In genomic region chr7:99270702-99271101, GRCh38 we compare ENCODE assay signal across 30 cellular contexts. TPM values are rescaled to one million over a fixed set of nuclear protein-coding genes. Genes with fewer than 3 reads are reported as not detected.
DNase-seq lines count a peak whose midpoint lies in the region; ATAC-seq, FAIRE-seq and TF ChIP-seq lines count a peak whose summit lies in the region.
"Had no signal": no experiment of that assay in that cellular context is flagged by ENCODE, and none has a peak within 500 bp of the region (broad histone marks: within the 10 kb centered on the region; RNA-seq: fewer than 3 reads in every experiment).

No MANE protein-coding gene starts in this region.

- no peak overlapping the region for H3K4me2 ChIP-seq in K562 (ENCODE audit: insufficient read depth, low read length)

- POLR2A ChIA-PET in K562 (lab: Yijun Ruan, JAX), result interaction anchor here (0.6 kb wide), 1 partner anchor 40 kb away, joined by 4 read pairs; no protein-coding TSS in a partner anchor

- H3K4me1 ChIP-seq in K562 (replicated peaks in 1 of 2; ENCODE audit: control insufficient read depth in 2 of 2, insufficient read depth in 2 of 2, low read length in 2 of 2), result peaks cover 4 to 8% of the 10 kb centered on the region in 2 experiments; a peak in 3 of 5 replicates
- no peaks in the 10 kb centered on the region for H3K4me1 ChIP-seq in small intestine (ENCODE audit: control insufficient read depth in 2 of 2, insufficient read depth in 1 of 2, low read depth in 1 of 2, low read length in 1 of 2)
- H3K4me1 ChIP-seq: esophagus muscularis mucosa, gastroesophageal sphincter, Peyer's patch had no signal

- H3K9me3 ChIP-seq in K562 (replicated peaks; ENCODE audit: control insufficient read depth, insufficient read depth, low read depth, low read length) (no peaks in the 10 kb centered on the region), small intestine (ENCODE audit: control insufficient read depth, low read depth) (no peaks in the 10 kb centered on the region)
- H3K9me3 ChIP-seq: gastroesophageal sphincter, Peyer's patch, SJSA1, tibial nerve had no signal

- peak; percentile 16 to 41; a peak in 2 of 4 replicates for TF ChIP-seq RAD21 in K562 (CRISPR knock-in tag; conservative IDR thresholded peaks at IDR 0.05 in 1 of 2, IDR thresholded peaks at IDR 0.05 in 1 of 2)

- in situ Hi-C loops in K562 (cut with MboI), result no loop called here

- H3K36me3 ChIP-seq in K562 (ENCODE audit: control insufficient read depth, insufficient read depth, low read length) (no peaks in the 10 kb centered on the region), kidney epithelial cell (ENCODE audit: control insufficient read depth, insufficient read depth, low read length) (no peaks in the 10 kb centered on the region), small intestine (ENCODE audit: control insufficient read depth in 2 of 2, insufficient read depth in 2 of 2, low read length in 2 of 2) (no peaks in the 10 kb centered on the region)
- H3K36me3 ChIP-seq: esophagus muscularis mucosa, gastroesophageal sphincter, Peyer's patch, SJSA1, tibial nerve had no signal

- H4K20me1 ChIP-seq in K562 (replicated peaks; ENCODE audit: control insufficient read depth, insufficient read depth, low read length), result no peaks in the 10 kb centered on the region; the same call in 1 of the 2 replicates

- 3% methylated on average over 16 of the region's 16 CpGs for WGBS in K562 (ENCODE audit: insufficient coverage, low coverage, missing lambda C conversion rate)
- 37 to 64% (median 50%) methylated on average over 16 of the region's 16 CpGs for WGBS in small intestine, 3 donors

- BruUV-seq in K562 (replicated peaks; lab: Mats Ljungman, UMichigan), result no TSS peak

- no peaks in the 10 kb centered on the region for H3K79me2 ChIP-seq in K562 (ENCODE audit: control insufficient read depth, insufficient read depth, low read length)

- DNase-seq in NCI-H748 (lab: John Stamatoyannopoulos, UW; ENCODE audit: unreplicated experiment) (peak; percentile 42), NCI-H748 treated with DMSO at 0.1 percent for 48 hours (lab: John Stamatoyannopoulos, UW) (no peak), K562 (ENCODE audit: extremely low read depth in 1 of 4, low spot score in 3 of 4) (peak in 1 of 4 experiments; percentile 43), kidney epithelial cell (ENCODE audit: low read depth) (no peak), small intestine (peak; percentile 29), NCI-H187 (lab: John Stamatoyannopoulos, UW) (no peak)
- DNase-seq: activated CD8-positive, alpha-beta memory T cell treated with anti-CD3 and anti-CD28 coated beads for 24 hours; activated naive CD4-positive, alpha-beta T cell treated with anti-CD3 and anti-CD28 coated beads, Interleukin-2, amount 50 U/mL, for 16 hours; activated T-cell treated with anti-CD3 and anti-CD28 coated beads, Interleukin-2, amount 50 U/mL, for 72 hours; aorta; CD8-positive, alpha-beta memory T cell; effector CD8-positive, alpha-beta T cell; GOT3; hypothalamus; kidney; NCI-H2029; NCI-H446; occipital lobe; stimulated activated CD4-positive, alpha-beta T cell treated with anti-CD3 and anti-CD28 coated beads, Interleukin-4, amount 100 ng/mL, for 4 hours; T-helper 1 cell had no signal

- intact Hi-C loops in K562 (cut with micrococcal nuclease), result loop anchor here (5.0 kb wide), 1 partner anchor 228 kb away; no protein-coding TSS in a partner anchor

- H2AFZ ChIP-seq in K562 (ENCODE audit: low read depth, low read length), result no peak overlapping the region

- H3K27me3 ChIP-seq in K562 (ENCODE audit: control insufficient read depth in 2 of 2, insufficient read depth in 2 of 2, low read length in 2 of 2), result peaks cover 27 to 68% of the 10 kb centered on the region in 2 experiments; a peak in 4 of 5 replicates
- H3K27me3 ChIP-seq in kidney epithelial cell (ENCODE audit: control insufficient read depth, insufficient read depth, low read length), result no peaks in the 10 kb centered on the region
- H3K27me3 ChIP-seq in small intestine (ENCODE audit: control insufficient read depth in 2 of 2, insufficient read depth in 2 of 2, low read length in 2 of 2), result peaks cover 0 to 4% of the 10 kb centered on the region in 2 donors
- H3K27me3 ChIP-seq: Peyer's patch, SJSA1, tibial nerve had no signal

- CTCF ChIA-PET in K562 (lab: Yijun Ruan, JAX; ENCODE audit: low intra/inter-chr PET ratio), result interaction anchor here (0.6 to 1.6 kb wide), 2 partner anchors 10 to 230 kb away, joined by 3 to 6 read pairs; no protein-coding TSS in a partner anchor

- FAIRE-seq in K562 (lab: Jason Lieb, UNC), result peak; percentile 58
- FAIRE-seq in small intestine (lab: Jason Lieb, UNC), result no peak
- FAIRE-seq: kidney, TTC549 had no signal

- peak overlapping the region in 1 of 2 experiments; percentile 69; a peak in 2 of 4 replicates for H3K9ac ChIP-seq in K562 (ENCODE audit: insufficient read depth in 1 of 2, low read depth in 2 of 2, low read length in 2 of 2)

- TF ChIP-seq EP300 in K562 (IDR thresholded peaks at IDR 0.05; ENCODE audit: low read length), result no peak

- TF ChIP-seq POLR2A in K562 (conservative IDR thresholded peaks at IDR 0.05), result no peak

- no peaks in the 10 kb centered on the region for H3K9me1 ChIP-seq in K562 (ENCODE audit: control insufficient read depth, insufficient read depth, low read length)

- H3K27ac ChIP-seq in K562 (ENCODE audit: extremely low read depth, low read depth, low read length) (no peak overlapping the region), small intestine (ENCODE audit: low read depth in 1 of 2, low read length in 1 of 2) (no peak overlapping the region)
- H3K27ac ChIP-seq: 22Rv1, esophagus muscularis mucosa, gastroesophageal sphincter, Peyer's patch, SJSA1, tibial nerve had no signal

- no peak overlapping the region for H3K4me3 ChIP-seq in K562
- no peak overlapping the region for H3K4me3 ChIP-seq in kidney epithelial cell (ENCODE audit: low read depth, low read length)
- no peak overlapping the region for H3K4me3 ChIP-seq in small intestine (ENCODE audit: low read depth in 1 of 2, low read length in 2 of 2)
- H3K4me3 ChIP-seq: esophagus muscularis mucosa, gastroesophageal sphincter, Peyer's patch, SJSA1, tibial nerve had no signal

- TF ChIP-seq CTCF in K562 (IDR thresholded peaks at IDR 0.05 in 2 of 3, conservative IDR thresholded peaks at IDR 0.05 in 1 of 3; ENCODE audit: insufficient read depth in 2 of 3, low read depth in 1 of 3, low read length in 3 of 3), result peak; percentile 25 to 56 (median 45); a peak in 3 of 6 replicates
- peak; percentile 1 for TF ChIP-seq CTCF in kidney epithelial cell (IDR thresholded peaks at IDR 0.05; ENCODE audit: insufficient read depth, low read length, poor library complexity, severe bottlenecking)

- ATAC-seq in K562 (peak; percentile 9; the same call in 2 of the 3 replicates), HG03571 (IDR thresholded peaks at IDR 0.05; ENCODE audit: unreplicated experiment) (no peak), HG02981 (IDR thresholded peaks at IDR 0.05; ENCODE audit: unreplicated experiment) (no peak)
- ATAC-seq: activated T-cell treated with anti-CD3 and anti-CD28 coated beads, Interleukin-2, amount 50 U/mL, for 72 hours; gastroesophageal sphincter had no signal

TF ChIP-seq in K562, 482 proteins besides CTCF, POLR2A, EP300 and RAD21 (continues in another document):
- TF ChIP-seq MAFF (IDR thresholded peaks at IDR 0.05; ENCODE audit: low read length), result no peak
- TF ChIP-seq SIN3A (IDR thresholded peaks at IDR 0.05; ENCODE audit: borderline replicate concordance in 2 of 2, control insufficient read depth in 1 of 2, low read depth in 2 of 2, low read length in 2 of 2), result no peak
- TF ChIP-seq GATAD2A (IDR thresholded peaks at IDR 0.05), result no peak
- peak; percentile 35; the same call in 1 of the 2 replicates for TF ChIP-seq CTBP1 (IDR thresholded peaks at IDR 0.05; ENCODE audit: borderline replicate concordance)

RNA-seq across cellular contexts. Expression of gene MYH16, which starts 1.9 kb away (rescaled TPM):
- not detected in 2 replicates for total RNA-seq in K562 (2011; cell fraction: chromatin; rRNA removed; ENCODE audit: low replicate concordance)
- not detected in 2 replicates for total RNA-seq in K562 (2011; cell fraction: nucleolus; rRNA removed)
- total RNA-seq in K562 (2011; cell fraction: nucleoplasm; rRNA removed), result not detected in 2 replicates
- not detected in 2 replicates for total RNA-seq in K562 (2014; rRNA removed)
- total RNA-seq in K562 (2014; rRNA removed; fragmentation: Illumina TruSeq; extraction: Trizol), result not detected in 2 replicates
- total RNA-seq in K562 (2015; rRNA removed; fragmentation: Illumina TruSeq; extraction: Trizol), result not detected in 2 replicates
- total RNA-seq in K562 (2021), result not detected in 2 replicates
- polyA plus RNA-seq in K562 (2011; rRNA removed), result not detected in 2 replicates
- polyA plus RNA-seq in K562 (2011; cell fraction: cytosol; rRNA removed), result 0.01 TPM in 1 of 2 replicates, not detected in the other
- 0.27 TPM in 1 of 2 replicates, not detected in the other for polyA plus RNA-seq in K562 (2011; cell fraction: nucleus; rRNA removed)
- polyA plus RNA-seq in K562 (2012), result 0.12 TPM in 1 of 2 replicates, not detected in the other
- not detected in 2 replicates for polyA plus RNA-seq in K562 (2014; fragmentation: Illumina TruSeq; extraction: Trizol)
- not detected for polyA plus RNA-seq in K562 (2014; fragmentation: Nextera tagmentation; extraction: Ambion mirVana)
- 0.09 and 0.23 TPM in 2 replicates for polyA plus RNA-seq in K562 (2014; rRNA removed)
- not detected in 2 replicates for polyA minus RNA-seq in K562 (2011; rRNA and poly(A)+ RNA removed)
- polyA minus RNA-seq in K562 (2011; cell fraction: cytosol; rRNA and poly(A)+ RNA removed), result not detected in 2 replicates
- polyA minus RNA-seq in K562 (2011; cell fraction: nucleus; rRNA and poly(A)+ RNA removed), result not detected in 2 replicates
- 0.89 and 5.6 TPM in 2 replicates for total RNA-seq in kidney epithelial cell
- under 1 TPM in 1 of 3 donors, not detected in 2; 0.01 TPM for polyA plus RNA-seq in small intestine
- total RNA-seq: activated T-cell treated with anti-CD3 and anti-CD28 coated beads, Interleukin-2, amount 50 U/mL, for 72 hours; CD8-positive, alpha-beta memory T cell; esophagus muscularis mucosa; gastroesophageal sphincter; kidney; LHCN-M2; occipital lobe; Peyer's patch; SJSA1; tibial nerve had no signal
- polyA plus RNA-seq: aorta; CD8-positive, alpha-beta memory T cell had no signal

RNA-seq across cellular contexts. Expression of gene ARPC1A, which starts 55.0 kb away (rescaled TPM):
- total RNA-seq in K562 (2011; cell fraction: chromatin; rRNA removed; ENCODE audit: low replicate concordance), result 32.7 and 51.7 TPM in 2 replicates
- total RNA-seq in K562 (2011; cell fraction: nucleolus; rRNA removed), result 40.7 and 42.2 TPM in 2 replicates
- 40.5 and 61.6 TPM in 2 replicates for total RNA-seq in K562 (2011; cell fraction: nucleoplasm; rRNA removed)
- total RNA-seq in K562 (2014; rRNA removed), result 55.6 and 87.2 TPM in 2 replicates
- 75.4 and 83.0 TPM in 2 replicates for total RNA-seq in K562 (2014; rRNA removed; fragmentation: Illumina TruSeq; extraction: Trizol)
- total RNA-seq in K562 (2015; rRNA removed; fragmentation: Illumina TruSeq; extraction: Trizol), result 78.7 and 86.1 TPM in 2 replicates
- total RNA-seq in K562 (2021), result 120 and 121 TPM in 2 replicates
- 39.5 and 41.9 TPM in 2 replicates for polyA plus RNA-seq in K562 (2011; rRNA removed)
- polyA plus RNA-seq in K562 (2011; cell fraction: cytosol; rRNA removed), result 61.5 and 87.8 TPM in 2 replicates
- polyA plus RNA-seq in K562 (2011; cell fraction: nucleus; rRNA removed), result 44.9 and 61.3 TPM in 2 replicates
- polyA plus RNA-seq in K562 (2012), result 108 and 132 TPM in 2 replicates
- 96.4 and 107 TPM in 2 replicates for polyA plus RNA-seq in K562 (2014; fragmentation: Illumina TruSeq; extraction: Trizol)
- polyA plus RNA-seq in K562 (2014; fragmentation: Nextera tagmentation; extraction: Ambion mirVana), result 100 to 1,000 TPM; 130 to 151 TPM
- polyA plus RNA-seq in K562 (2014; rRNA removed), result 74.6 and 75.7 TPM in 2 replicates
- polyA minus RNA-seq in K562 (2011; rRNA and poly(A)+ RNA removed), result 42.0 and 57.7 TPM in 2 replicates
- polyA minus RNA-seq in K562 (2011; cell fraction: cytosol; rRNA and poly(A)+ RNA removed), result 31.2 and 36.7 TPM in 2 replicates
- 20.7 and 21.9 TPM in 2 replicates for polyA minus RNA-seq in K562 (2011; cell fraction: nucleus; rRNA and poly(A)+ RNA removed)
- total RNA-seq in kidney epithelial cell, result 185 and 216 TPM in 2 replicates
- polyA plus RNA-seq in small intestine, result 100 to 1,000 TPM; 216 to 407 (median 310) TPM

Comparison
In these comparisons a context has a peak if more than half of its experiments do, and no peak if none do; other contexts are left out.
1. DNase-seq: peak in NCI-H748 (single experiment) and small intestine (single experiment); none in NCI-H748 treated with DMSO at 0.1 percent for 48 hours (single experiment), kidney epithelial cell (single experiment) and NCI-H187 (0 of 2).